In genomic region chr5:1152771-1153282, GRCh38 we compare ENCODE assay signal across 1 cellular context.
TF ChIP-seq lines count a peak whose summit lies in the region.

No MANE protein-coding gene starts in this region.

TF ChIP-seq in WTC11, 78 proteins besides CTCF, POLR2A, EP300 and RAD21 (continued from another document):
- no peak for TF ChIP-seq PRDM15 (CRISPR knock-in tag; IDR thresholded peaks at IDR 0.05)
- no peak for TF ChIP-seq ZNF425 (CRISPR knock-in tag; conservative IDR thresholded peaks at IDR 0.05)
